1 cellular context compared by ENCODE assay signal in the genomic region with DNA sequence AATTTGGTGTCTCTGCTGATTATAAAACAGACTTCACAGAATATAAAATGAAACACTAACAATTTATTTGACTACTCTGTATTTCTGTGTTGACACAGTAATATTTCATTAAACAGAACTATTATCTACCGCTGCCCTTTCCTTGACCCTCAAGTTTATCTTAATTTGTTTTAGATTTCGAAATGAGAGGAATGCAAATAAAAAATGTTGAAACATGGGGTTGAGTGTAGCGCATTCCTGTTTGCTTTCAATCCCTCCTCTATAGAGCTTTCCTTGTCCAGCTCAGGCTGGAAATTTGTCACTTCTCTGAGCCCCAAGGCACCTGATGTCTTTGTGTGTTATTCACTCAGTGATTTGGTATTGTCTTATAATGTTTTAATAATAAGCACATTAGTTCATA.
A peak's percentile ranks its signal among the peaks of the same experiment; 100 is the strongest.
TF ChIP-seq lines count a peak whose summit lies in the region.

No MANE protein-coding gene starts in this region.

TF ChIP-seq in HepG2, 621 proteins besides CTCF, POLR2A, EP300 and RAD21 (continued from another document and continues in another):
- TF ChIP-seq, protein P1, sequence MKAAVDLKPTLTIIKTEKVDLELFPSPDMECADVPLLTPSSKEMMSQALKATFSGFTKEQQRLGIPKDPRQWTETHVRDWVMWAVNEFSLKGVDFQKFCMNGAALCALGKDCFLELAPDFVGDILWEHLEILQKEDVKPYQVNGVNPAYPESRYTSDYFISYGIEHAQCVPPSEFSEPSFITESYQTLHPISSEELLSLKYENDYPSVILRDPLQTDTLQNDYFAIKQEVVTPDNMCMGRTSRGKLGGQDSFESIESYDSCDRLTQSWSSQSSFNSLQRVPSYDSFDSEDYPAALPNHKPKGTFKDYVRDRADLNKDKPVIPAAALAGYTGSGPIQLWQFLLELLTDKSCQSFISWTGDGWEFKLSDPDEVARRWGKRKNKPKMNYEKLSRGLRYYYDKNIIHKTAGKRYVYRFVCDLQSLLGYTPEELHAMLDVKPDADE (CRISPR knock-in tag; IDR thresholded peaks at IDR 0.05) = no peak
- TF ChIP-seq ZSCAN29 (CRISPR knock-in tag; conservative IDR thresholded peaks at IDR 0.05) (no peak), ZNF841 (CRISPR knock-in tag; IDR thresholded peaks at IDR 0.05; ENCODE audit: borderline replicate concordance) (peak; percentile 46; the same call in 1 of the 2 replicates), NFIC (IDR thresholded peaks at IDR 0.05; ENCODE audit: low read length) (peak; percentile 97), FLYWCH1 (CRISPR knock-in tag; IDR thresholded peaks at IDR 0.05) (no peak), RFX3 (CRISPR knock-in tag; IDR thresholded peaks at IDR 0.05) (no peak), ZNF335 (CRISPR knock-in tag; IDR thresholded peaks at IDR 0.05) (0 out of 2 replicates have a peak, but pooled peaks have one; percentile 48), MTF1 (CRISPR knock-in tag; IDR thresholded peaks at IDR 0.05) (no peak), ZNF75D (CRISPR knock-in tag; IDR thresholded peaks at IDR 0.05; ENCODE audit: borderline replicate concordance) (no peak), ZNF780A (CRISPR knock-in tag; IDR thresholded peaks at IDR 0.05) (no peak), ZNF274 (CRISPR knock-in tag; IDR thresholded peaks at IDR 0.05) (no peak), ZNF614 (CRISPR knock-in tag; IDR thresholded peaks at IDR 0.05; ENCODE audit: borderline replicate concordance) (peak; percentile 83), REXO4 (CRISPR knock-in tag; IDR thresholded peaks at IDR 0.05; ENCODE audit: borderline replicate concordance) (no peak), ERF (CRISPR knock-in tag; IDR thresholded peaks at IDR 0.05) (peak; percentile 59; the same call in 1 of the 2 replicates), TCF12 (IDR thresholded peaks at IDR 0.05) (no peak), TCF12 (CRISPR knock-in tag; IDR thresholded peaks at IDR 0.05) (peak; percentile 52; the same call in 1 of the 2 replicates), PRMT3 (CRISPR knock-in tag; IDR thresholded peaks at IDR 0.05; ENCODE audit: borderline replicate concordance, low read depth) (no peak), NFE2 (CRISPR knock-in tag; IDR thresholded peaks at IDR 0.05) (no peak), ZNF530 (CRISPR knock-in tag; IDR thresholded peaks at IDR 0.05; ENCODE audit: low read depth) (no peak), ZMAT3 (CRISPR knock-in tag; conservative IDR thresholded peaks at IDR 0.05) (no peak), ARNT (IDR thresholded peaks at IDR 0.05) (no peak), ATM (IDR thresholded peaks at IDR 0.05; ENCODE audit: borderline replicate concordance) (no peak), FOXJ3 (CRISPR knock-in tag; IDR thresholded peaks at IDR 0.05; ENCODE audit: borderline replicate concordance) (peak; percentile 99), MED13 (CRISPR knock-in tag; IDR thresholded peaks at IDR 0.05) (no peak)
- TF ChIP-seq, protein P2, sequence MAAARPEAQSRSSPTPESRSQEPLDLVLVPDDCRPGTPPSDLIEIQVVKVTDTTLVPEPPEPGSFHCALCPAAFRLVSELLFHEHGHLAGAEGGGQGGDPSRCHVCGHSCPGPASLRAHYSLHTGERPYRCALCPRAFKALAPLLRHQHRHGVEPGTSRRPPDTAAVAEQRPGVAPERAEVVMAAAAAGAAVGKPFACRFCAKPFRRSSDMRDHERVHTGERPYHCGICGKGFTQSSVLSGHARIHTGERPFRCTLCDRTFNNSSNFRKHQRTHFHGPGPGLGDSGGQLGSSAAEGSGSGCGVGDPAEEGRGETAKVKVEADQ (CRISPR knock-in tag; IDR thresholded peaks at IDR 0.05; ENCODE audit: borderline replicate concordance) = no peak
- TF ChIP-seq, protein P3, sequence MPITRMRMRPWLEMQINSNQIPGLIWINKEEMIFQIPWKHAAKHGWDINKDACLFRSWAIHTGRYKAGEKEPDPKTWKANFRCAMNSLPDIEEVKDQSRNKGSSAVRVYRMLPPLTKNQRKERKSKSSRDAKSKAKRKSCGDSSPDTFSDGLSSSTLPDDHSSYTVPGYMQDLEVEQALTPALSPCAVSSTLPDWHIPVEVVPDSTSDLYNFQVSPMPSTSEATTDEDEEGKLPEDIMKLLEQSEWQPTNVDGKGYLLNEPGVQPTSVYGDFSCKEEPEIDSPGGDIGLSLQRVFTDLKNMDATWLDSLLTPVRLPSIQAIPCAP (CRISPR knock-in tag; IDR thresholded peaks at IDR 0.05; ENCODE audit: low read depth) = no peak
- TF ChIP-seq, protein P4, sequence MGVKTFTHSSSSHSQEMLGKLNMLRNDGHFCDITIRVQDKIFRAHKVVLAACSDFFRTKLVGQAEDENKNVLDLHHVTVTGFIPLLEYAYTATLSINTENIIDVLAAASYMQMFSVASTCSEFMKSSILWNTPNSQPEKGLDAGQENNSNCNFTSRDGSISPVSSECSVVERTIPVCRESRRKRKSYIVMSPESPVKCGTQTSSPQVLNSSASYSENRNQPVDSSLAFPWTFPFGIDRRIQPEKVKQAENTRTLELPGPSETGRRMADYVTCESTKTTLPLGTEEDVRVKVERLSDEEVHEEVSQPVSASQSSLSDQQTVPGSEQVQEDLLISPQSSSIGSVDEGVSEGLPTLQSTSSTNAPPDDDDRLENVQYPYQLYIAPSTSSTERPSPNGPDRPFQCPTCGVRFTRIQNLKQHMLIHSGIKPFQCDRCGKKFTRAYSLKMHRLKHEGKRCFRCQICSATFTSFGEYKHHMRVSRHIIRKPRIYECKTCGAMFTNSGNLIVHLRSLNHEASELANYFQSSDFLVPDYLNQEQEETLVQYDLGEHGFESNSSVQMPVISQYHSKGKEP (CRISPR knock-in tag; IDR thresholded peaks at IDR 0.05) = no peak
- TF ChIP-seq, protein P5, sequence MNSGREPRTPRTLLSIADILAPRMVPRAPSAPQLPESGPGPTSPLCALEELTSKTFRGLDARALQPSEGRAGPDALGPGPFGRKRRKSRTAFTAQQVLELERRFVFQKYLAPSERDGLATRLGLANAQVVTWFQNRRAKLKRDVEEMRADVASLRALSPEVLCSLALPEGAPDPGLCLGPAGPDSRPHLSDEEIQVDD (CRISPR knock-in tag; IDR thresholded peaks at IDR 0.05; ENCODE audit: borderline replicate concordance) = no peak
- TF ChIP-seq, protein P6, sequence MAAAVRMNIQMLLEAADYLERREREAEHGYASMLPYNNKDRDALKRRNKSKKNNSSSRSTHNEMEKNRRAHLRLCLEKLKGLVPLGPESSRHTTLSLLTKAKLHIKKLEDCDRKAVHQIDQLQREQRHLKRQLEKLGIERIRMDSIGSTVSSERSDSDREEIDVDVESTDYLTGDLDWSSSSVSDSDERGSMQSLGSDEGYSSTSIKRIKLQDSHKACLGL (CRISPR knock-in tag; IDR thresholded peaks at IDR 0.05) = no peak
- TF ChIP-seq, protein P7, sequence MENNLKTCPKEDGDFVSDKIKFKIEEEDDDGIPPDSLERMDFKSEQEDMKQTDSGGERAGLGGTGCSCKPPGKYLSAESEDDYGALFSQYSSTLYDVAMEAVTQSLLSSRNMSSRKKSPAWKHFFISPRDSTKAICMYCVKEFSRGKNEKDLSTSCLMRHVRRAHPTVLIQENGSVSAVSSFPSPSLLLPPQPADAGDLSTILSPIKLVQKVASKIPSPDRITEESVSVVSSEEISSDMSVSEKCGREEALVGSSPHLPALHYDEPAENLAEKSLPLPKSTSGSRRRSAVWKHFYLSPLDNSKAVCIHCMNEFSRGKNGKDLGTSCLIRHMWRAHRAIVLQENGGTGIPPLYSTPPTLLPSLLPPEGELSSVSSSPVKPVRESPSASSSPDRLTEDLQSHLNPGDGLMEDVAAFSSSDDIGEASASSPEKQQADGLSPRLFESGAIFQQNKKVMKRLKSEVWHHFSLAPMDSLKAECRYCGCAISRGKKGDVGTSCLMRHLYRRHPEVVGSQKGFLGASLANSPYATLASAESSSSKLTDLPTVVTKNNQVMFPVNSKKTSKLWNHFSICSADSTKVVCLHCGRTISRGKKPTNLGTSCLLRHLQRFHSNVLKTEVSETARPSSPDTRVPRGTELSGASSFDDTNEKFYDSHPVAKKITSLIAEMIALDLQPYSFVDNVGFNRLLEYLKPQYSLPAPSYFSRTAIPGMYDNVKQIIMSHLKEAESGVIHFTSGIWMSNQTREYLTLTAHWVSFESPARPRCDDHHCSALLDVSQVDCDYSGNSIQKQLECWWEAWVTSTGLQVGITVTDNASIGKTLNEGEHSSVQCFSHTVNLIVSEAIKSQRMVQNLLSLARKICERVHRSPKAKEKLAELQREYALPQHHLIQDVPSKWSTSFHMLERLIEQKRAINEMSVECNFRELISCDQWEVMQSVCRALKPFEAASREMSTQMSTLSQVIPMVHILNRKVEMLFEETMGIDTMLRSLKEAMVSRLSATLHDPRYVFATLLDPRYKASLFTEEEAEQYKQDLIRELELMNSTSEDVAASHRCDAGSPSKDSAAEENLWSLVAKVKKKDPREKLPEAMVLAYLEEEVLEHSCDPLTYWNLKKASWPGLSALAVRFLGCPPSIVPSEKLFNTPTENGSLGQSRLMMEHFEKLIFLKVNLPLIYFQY (CRISPR knock-in tag; IDR thresholded peaks at IDR 0.05; ENCODE audit: borderline replicate concordance) = 0 out of 2 replicates have a peak, but pooled peaks have one; percentile 22
- TF ChIP-seq, protein P8, sequence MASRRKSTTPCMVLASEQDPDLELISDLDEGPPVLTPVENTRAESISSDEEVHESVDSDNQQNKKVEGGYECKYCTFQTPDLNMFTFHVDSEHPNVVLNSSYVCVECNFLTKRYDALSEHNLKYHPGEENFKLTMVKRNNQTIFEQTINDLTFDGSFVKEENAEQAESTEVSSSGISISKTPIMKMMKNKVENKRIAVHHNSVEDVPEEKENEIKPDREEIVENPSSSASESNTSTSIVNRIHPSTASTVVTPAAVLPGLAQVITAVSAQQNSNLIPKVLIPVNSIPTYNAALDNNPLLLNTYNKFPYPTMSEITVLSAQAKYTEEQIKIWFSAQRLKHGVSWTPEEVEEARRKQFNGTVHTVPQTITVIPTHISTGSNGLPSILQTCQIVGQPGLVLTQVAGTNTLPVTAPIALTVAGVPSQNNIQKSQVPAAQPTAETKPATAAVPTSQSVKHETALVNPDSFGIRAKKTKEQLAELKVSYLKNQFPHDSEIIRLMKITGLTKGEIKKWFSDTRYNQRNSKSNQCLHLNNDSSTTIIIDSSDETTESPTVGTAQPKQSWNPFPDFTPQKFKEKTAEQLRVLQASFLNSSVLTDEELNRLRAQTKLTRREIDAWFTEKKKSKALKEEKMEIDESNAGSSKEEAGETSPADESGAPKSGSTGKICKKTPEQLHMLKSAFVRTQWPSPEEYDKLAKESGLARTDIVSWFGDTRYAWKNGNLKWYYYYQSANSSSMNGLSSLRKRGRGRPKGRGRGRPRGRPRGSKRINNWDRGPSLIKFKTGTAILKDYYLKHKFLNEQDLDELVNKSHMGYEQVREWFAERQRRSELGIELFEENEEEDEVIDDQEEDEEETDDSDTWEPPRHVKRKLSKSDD (CRISPR knock-in tag; IDR thresholded peaks at IDR 0.05; ENCODE audit: low read depth) = no peak
- TF ChIP-seq, protein P9, sequence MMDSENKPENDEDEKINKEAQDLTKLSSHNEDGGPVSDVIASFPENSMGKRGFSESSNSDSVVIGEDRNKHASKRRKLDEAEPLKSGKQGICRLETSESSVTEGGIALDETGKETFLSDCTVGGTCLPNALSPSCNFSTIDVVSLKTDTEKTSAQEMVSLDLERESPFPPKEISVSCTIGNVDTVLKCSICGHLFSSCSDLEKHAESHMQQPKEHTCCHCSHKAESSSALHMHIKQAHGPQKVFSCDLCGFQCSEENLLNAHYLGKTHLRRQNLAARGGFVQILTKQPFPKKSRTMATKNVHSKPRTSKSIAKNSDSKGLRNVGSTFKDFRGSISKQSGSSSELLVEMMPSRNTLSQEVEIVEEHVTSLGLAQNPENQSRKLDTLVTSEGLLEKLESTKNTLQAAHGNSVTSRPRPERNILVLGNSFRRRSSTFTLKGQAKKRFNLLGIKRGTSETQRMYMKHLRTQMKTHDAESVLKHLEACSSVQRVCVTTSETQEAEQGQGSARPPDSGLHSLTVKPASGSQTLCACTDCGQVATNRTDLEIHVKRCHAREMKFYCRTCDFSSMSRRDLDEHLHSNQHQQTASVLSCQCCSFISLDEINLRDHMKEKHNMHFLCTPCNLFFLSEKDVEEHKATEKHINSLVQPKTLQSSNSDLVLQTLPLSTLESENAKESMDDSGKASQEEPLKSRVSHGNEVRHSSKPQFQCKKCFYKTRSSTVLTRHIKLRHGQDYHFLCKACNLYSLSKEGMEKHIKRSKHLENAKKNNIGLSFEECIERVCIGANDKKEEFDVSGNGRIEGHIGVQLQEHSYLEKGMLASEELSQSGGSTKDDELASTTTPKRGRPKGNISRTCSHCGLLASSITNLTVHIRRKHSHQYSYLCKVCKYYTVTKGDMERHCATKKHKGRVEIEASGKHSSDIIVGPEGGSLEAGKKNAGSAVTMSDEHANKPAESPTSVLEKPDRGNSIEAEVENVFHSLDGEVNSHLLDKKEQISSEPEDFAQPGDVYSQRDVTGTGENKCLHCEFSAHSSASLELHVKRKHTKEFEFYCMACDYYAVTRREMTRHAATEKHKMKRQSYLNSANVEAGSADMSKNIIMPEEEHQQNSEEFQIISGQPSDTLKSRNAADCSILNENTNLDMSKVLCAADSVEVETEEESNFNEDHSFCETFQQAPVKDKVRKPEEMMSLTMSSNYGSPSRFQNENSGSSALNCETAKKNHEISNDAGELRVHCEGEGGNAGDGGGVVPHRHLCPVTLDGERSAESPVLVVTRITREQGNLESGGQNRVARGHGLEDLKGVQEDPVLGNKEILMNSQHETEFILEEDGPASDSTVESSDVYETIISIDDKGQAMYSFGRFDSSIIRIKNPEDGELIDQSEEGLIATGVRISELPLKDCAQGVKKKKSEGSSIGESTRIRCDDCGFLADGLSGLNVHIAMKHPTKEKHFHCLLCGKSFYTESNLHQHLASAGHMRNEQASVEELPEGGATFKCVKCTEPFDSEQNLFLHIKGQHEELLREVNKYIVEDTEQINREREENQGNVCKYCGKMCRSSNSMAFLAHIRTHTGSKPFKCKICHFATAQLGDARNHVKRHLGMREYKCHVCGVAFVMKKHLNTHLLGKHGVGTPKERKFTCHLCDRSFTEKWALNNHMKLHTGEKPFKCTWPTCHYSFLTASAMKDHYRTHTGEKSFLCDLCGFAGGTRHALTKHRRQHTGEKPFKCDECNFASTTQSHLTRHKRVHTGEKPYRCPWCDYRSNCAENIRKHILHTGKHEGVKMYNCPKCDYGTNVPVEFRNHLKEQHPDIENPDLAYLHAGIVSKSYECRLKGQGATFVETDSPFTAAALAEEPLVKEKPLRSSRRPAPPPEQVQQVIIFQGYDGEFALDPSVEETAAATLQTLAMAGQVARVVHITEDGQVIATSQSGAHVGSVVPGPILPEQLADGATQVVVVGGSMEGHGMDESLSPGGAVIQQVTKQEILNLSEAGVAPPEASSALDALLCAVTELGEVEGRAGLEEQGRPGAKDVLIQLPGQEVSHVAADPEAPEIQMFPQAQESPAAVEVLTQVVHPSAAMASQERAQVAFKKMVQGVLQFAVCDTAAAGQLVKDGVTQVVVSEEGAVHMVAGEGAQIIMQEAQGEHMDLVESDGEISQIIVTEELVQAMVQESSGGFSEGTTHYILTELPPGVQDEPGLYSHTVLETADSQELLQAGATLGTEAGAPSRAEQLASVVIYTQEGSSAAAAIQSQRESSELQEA (CRISPR knock-in tag; IDR thresholded peaks at IDR 0.05; ENCODE audit: not compliant biosample characterization) = no peak
- TF ChIP-seq, protein P10, sequence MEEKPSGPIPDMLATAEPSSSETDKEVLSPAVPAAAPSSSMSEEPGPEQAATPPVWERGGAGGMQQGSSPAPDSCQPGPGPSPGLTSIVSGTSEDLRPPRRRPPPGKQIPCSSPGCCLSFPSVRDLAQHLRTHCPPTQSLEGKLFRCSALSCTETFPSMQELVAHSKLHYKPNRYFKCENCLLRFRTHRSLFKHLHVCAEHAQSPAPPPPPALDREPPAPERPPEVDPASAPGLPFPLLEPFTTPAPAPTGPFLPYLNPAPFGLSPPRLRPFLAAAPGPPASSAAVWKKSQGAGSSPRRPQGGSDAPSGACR (CRISPR knock-in tag; IDR thresholded peaks at IDR 0.05) = no peak
